In genomic region chr20:63886921-63887320, GRCh38 we compare ENCODE assay signal across 30 cellular contexts. TPM values are rescaled to one million over a fixed set of nuclear protein-coding genes. Genes with fewer than 3 reads are reported as not detected.
"Had no signal": no experiment of that assay in that cellular context is flagged by ENCODE, and none has a peak within 500 bp of the region (broad histone marks: within the 10 kb centered on the region; RNA-seq: fewer than 3 reads in every experiment).

No MANE protein-coding gene starts in this region.

- H3K27me3 Mint-ChIP-seq: activated CD8-positive, alpha-beta memory T cell treated with anti-CD3 and anti-CD28 coated beads, Interleukin-2, amount 10 ng/mL, durations not matched to agents 7 days and 5 days; activated naive CD8-positive, alpha-beta T cell; brain; stimulated activated naive CD8-positive, alpha-beta T cell treated with anti-CD3 and anti-CD28 coated beads, Interleukin-15, Interleukin-2, amounts not matched to agents 100 ng/mL and 50 ng/mL, for 24 hours; type B pancreatic cell had no signal

- H3K27me3 ChIP-seq: adrenal gland, cardiac muscle cell, dorsolateral prefrontal cortex, esophagus muscularis mucosa, foreskin keratinocyte, left lung, right lobe of liver, uterus had no signal

- H3K4me3 ChIP-seq: adrenal gland, cardiac muscle cell, coronary artery, dorsolateral prefrontal cortex, esophagus muscularis mucosa, left lung, lower lobe of right lung, right lobe of liver, uterus had no signal

- H3K27ac Mint-ChIP-seq: activated CD8-positive, alpha-beta memory T cell treated with anti-CD3 and anti-CD28 coated beads, Interleukin-2, amount 10 ng/mL, durations not matched to agents 7 days and 5 days; activated CD8-positive, alpha-beta T cell treated with anti-CD3 and anti-CD28 coated beads, Interleukin-2, amount 10 ng/mL, durations not matched to agents 7 days and 5 days; activated naive CD8-positive, alpha-beta T cell; stimulated activated naive CD8-positive, alpha-beta T cell treated with anti-CD3 and anti-CD28 coated beads, Interleukin-15, Interleukin-2, amounts not matched to agents 100 ng/mL and 50 ng/mL, for 24 hours; type B pancreatic cell had no signal

- H3K36me3 Mint-ChIP-seq: activated naive CD8-positive, alpha-beta T cell; natural killer cell had no signal

- ATAC-seq: activated CD8-positive, alpha-beta memory T cell treated with anti-CD3 and anti-CD28 coated beads, Interleukin-2, amount 10 ng/mL, durations not matched to agents 7 days and 5 days; activated CD8-positive, alpha-beta T cell treated with anti-CD3 and anti-CD28 coated beads, Interleukin-2, amount 10 ng/mL, durations not matched to agents 7 days and 5 days; foreskin keratinocyte; left lung; lower lobe of right lung; natural killer cell; right lobe of liver had no signal

- H3K9me3 Mint-ChIP-seq: brain; natural killer cell; stimulated activated naive CD8-positive, alpha-beta T cell treated with anti-CD3 and anti-CD28 coated beads, Interleukin-15, Interleukin-2, amounts not matched to agents 100 ng/mL and 50 ng/mL, for 24 hours; type B pancreatic cell had no signal

- H3K9me3 ChIP-seq: adrenal gland, esophagus muscularis mucosa, left lung, lower lobe of right lung, right lobe of liver, uterus had no signal

- DNase-seq: activated CD8-positive, alpha-beta memory T cell treated with anti-CD3 and anti-CD28 coated beads, Interleukin-2, amount 10 ng/mL, durations not matched to agents 7 days and 5 days; activated CD8-positive, alpha-beta T cell treated with anti-CD3 and anti-CD28 coated beads, Interleukin-2, amount 10 ng/mL, durations not matched to agents 7 days and 5 days; activated effector memory CD4-positive, alpha-beta T cell treated with Interleukin-2 at 50 U/mL for 16 hours; activated naive CD4-positive, alpha-beta T cell treated with Interleukin-2 at 50 U/mL for 16 hours; adrenal gland; aorta; dorsolateral prefrontal cortex; effector memory CD4-positive, alpha-beta T cell; foreskin keratinocyte; left lung; lower lobe of right lung; mesenchymal stem cell; natural killer cell; right lobe of liver; stimulated activated CD4-positive, alpha-beta T cell treated with anti-CD3 and anti-CD28 coated beads, Interleukin-2, amount 100 ng/mL, for 48 hours; uterus had no signal

- H3K4me3 Mint-ChIP-seq: activated CD8-positive, alpha-beta memory T cell treated with anti-CD3 and anti-CD28 coated beads, Interleukin-2, amount 10 ng/mL, durations not matched to agents 7 days and 5 days; activated CD8-positive, alpha-beta T cell treated with anti-CD3 and anti-CD28 coated beads, Interleukin-2, amount 10 ng/mL, durations not matched to agents 7 days and 5 days; activated naive CD8-positive, alpha-beta T cell; brain; natural killer cell; stimulated activated naive CD8-positive, alpha-beta T cell treated with anti-CD3 and anti-CD28 coated beads, Interleukin-15, Interleukin-2, amounts not matched to agents 100 ng/mL and 50 ng/mL, for 24 hours; type B pancreatic cell had no signal

- H3K4me1 Mint-ChIP-seq: brain had no signal

- H3K4me1 ChIP-seq: adrenal gland, lower lobe of right lung, uterus had no signal

- H3K27ac ChIP-seq: adrenal gland, cardiac muscle cell, coronary artery, dorsolateral prefrontal cortex, esophagus muscularis mucosa, foreskin keratinocyte, left lung, lower lobe of right lung, right lobe of liver, uterus had no signal

- H3K36me3 ChIP-seq: uterus had no signal

RNA-seq across cellular contexts. Expression of gene ABHD16B, which starts 25.6 kb away (rescaled TPM):
- total RNA-seq: activated CD8-positive, alpha-beta memory T cell treated with anti-CD3 and anti-CD28 coated beads, Interleukin-2, amount 10 ng/mL, durations not matched to agents 7 days and 5 days; activated CD8-positive, alpha-beta T cell treated with anti-CD3 and anti-CD28 coated beads, Interleukin-2, amount 10 ng/mL, durations not matched to agents 7 days and 5 days; adrenal gland; aorta; cardiac muscle cell; cerebellum; endothelial cell of umbilical vein; esophagus muscularis mucosa; foreskin keratinocyte; lower lobe of right lung; natural killer cell; osteocyte; posterior vena cava; right lobe of liver; skeletal muscle tissue; subcutaneous adipose tissue; T-helper 1 cell treated with Interleukin-12 subunit alpha and Interleukin-12 subunit beta and Interleukin-4 antibody, amounts not matched to agents 30 ng/mL and 1 ng/mL, for 36 hours; uterus had no signal
- polyA plus RNA-seq: endothelial cell of umbilical vein, foreskin keratinocyte had no signal
